Comparison of ENCODE assay signal across 8 cellular contexts in the genomic region with DNA sequence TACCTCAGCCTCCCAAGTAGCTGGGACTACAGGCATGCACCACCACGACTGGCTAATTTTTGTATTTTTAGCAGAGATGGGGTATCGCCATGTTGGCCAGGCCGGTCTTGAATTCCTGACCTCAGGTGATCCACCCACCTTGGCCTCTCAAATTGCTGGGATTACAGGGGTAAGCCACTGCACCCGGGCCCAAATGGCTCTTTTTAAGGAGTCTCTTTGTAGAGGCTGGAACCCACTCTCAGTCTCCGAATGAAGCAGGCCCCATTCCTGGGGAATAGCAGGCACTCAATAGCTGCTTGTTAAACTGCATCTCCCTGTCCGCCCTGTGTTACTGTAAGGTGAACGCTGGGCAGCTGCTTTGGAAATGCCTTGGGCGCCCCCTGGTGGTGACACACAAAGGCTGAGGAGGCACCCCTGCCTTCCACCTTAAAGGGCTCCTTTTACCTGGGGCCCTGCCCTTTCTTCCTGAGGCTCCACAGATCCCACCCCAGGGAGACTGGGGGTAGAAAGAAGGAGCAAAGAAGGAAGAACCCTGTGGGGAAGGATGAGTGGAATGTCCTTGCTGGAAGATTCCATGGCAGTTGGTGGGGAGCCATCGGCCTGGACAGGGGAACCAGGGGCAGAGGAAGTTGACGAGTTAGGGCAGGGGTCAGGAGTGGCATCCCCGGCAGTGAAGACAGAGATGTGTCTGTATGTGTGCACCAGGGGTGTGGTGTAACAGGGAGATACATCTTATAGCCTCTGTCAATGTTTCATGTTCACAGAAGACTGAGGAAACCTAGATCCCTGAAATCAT. TPM values are rescaled to one million over a fixed set of nuclear protein-coding genes. Genes with fewer than 3 reads are reported as not detected.
A peak's percentile ranks its signal among the peaks of the same experiment; 100 is the strongest.
DNase-seq lines count a peak whose midpoint lies in the region; ATAC-seq lines count a peak whose summit lies in the region.

No MANE protein-coding gene starts in this region.

- no peaks in the 10 kb centered on the region for H3K9me3 ChIP-seq in CD8-positive, alpha-beta memory T cell (ENCODE audit: low read length)

- peaks cover 0 to 5% of the 10 kb centered on the region in 2 donors for H3K27me3 Mint-ChIP-seq in CD8-positive, alpha-beta memory T cell
- no peaks in the 10 kb centered on the region for H3K27me3 Mint-ChIP-seq in activated CD4-positive, alpha-beta T cell treated with anti-CD3 and anti-CD28 coated beads for 36 hours

- no peaks in the 10 kb centered on the region for H3K36me3 ChIP-seq in CD8-positive, alpha-beta memory T cell (ENCODE audit: insufficient read depth, low read length)

- peaks cover 19% of the 10 kb centered on the region for H3K4me1 ChIP-seq in CD8-positive, alpha-beta memory T cell (ENCODE audit: insufficient read depth, low read length)

- peak; percentile 79 to 93 (median 87) for DNase-seq in CD8-positive, alpha-beta memory T cell
- peak; percentile 86 for DNase-seq in NCI-H510A (lab: John Stamatoyannopoulos, UW)
- DNase-seq in activated CD4-positive, alpha-beta T cell treated with anti-CD3 and anti-CD28 coated beads for 36 hours: peak; percentile 96
- DNase-seq in cerebellar cortex (ENCODE audit: low spot score): peak; percentile 89
- peak; percentile 88 for DNase-seq in left lobe of liver (ENCODE audit: low spot score)
- DNase-seq in stimulated activated CD4-positive, alpha-beta T cell treated with anti-CD3 and anti-CD28 coated beads, Interleukin-4, amount 100 ng/mL, for 1 hour: peak; percentile 95

- CTCF ChIA-PET in CD8-positive, alpha-beta memory T cell (lab: Charles Lee): interaction anchor here (0.6 to 12.7 kb wide), 25 partner anchors 9 to 241 kb away, joined by 3 to 314 read pairs (median 4); partner anchors contain the start of genes CDK5RAP3, KPNB1, LRRC46 and MRPL10
- CTCF ChIA-PET in activated CD4-positive, alpha-beta T cell treated with anti-CD3 and anti-CD28 coated beads for 36 hours (lab: Charles Lee): interaction anchor here (0.5 to 17.0 kb wide), 25 partner anchors 8 to 779 kb away, joined by 3 to 414 read pairs (median 3); partner anchors contain the start of genes CDK5RAP3, LRRC46, MRPL10 and PNPO

- ATAC-seq in HG03139 (IDR thresholded peaks at IDR 0.05; ENCODE audit: unreplicated experiment): peak; percentile 57
- ATAC-seq in activated CD4-positive, alpha-beta T cell treated with anti-CD3 and anti-CD28 coated beads for 36 hours: peak; percentile 99
- ATAC-seq in left lobe of liver: peak; percentile 99
- no peak for ATAC-seq in GM19395 (IDR thresholded peaks at IDR 0.05; ENCODE audit: unreplicated experiment)

- H3K27ac Mint-ChIP-seq in CD8-positive, alpha-beta memory T cell: peak overlapping the region in 1 of 8 donors; percentile 17
- no peak overlapping the region for H3K27ac Mint-ChIP-seq in activated CD4-positive, alpha-beta T cell treated with anti-CD3 and anti-CD28 coated beads for 36 hours

- H3K4me3 Mint-ChIP-seq in CD8-positive, alpha-beta memory T cell: peak overlapping the region in 2 of 7 donors; percentile 11 to 70
- no peak overlapping the region for H3K4me3 Mint-ChIP-seq in activated CD4-positive, alpha-beta T cell treated with anti-CD3 and anti-CD28 coated beads for 36 hours

- POLR2A ChIA-PET in CD8-positive, alpha-beta memory T cell (lab: Charles Lee): interaction anchor here (0.7 to 1.1 kb wide), 2 partner anchors 45 to 49 kb away, joined by 3 to 6 read pairs; partner anchors contain the start of gene SCRN2
- POLR2A ChIA-PET in activated CD4-positive, alpha-beta T cell treated with anti-CD3 and anti-CD28 coated beads for 36 hours (lab: Charles Lee): interaction anchor here (0.7 kb wide), 1 partner anchor 50 kb away, joined by 3 read pairs; no protein-coding TSS in a partner anchor

- intact Hi-C loops in activated CD4-positive, alpha-beta T cell treated with anti-CD3 and anti-CD28 coated beads for 36 hours (cut with DNase I, micrococcal nuclease): loop anchor here (1.0 kb wide), 2 partner anchors 43 to 49 kb away; partner anchors contain the start of gene SCRN2 (in 2 of the 2)

- no peaks in the 10 kb centered on the region for H3K9me3 Mint-ChIP-seq in CD8-positive, alpha-beta memory T cell
- no peaks in the 10 kb centered on the region for H3K9me3 Mint-ChIP-seq in activated CD4-positive, alpha-beta T cell treated with anti-CD3 and anti-CD28 coated beads for 36 hours (ENCODE audit: low read depth)

- H3K27me3 ChIP-seq in CD8-positive, alpha-beta memory T cell (ENCODE audit: insufficient read depth, low read length, poor library complexity, severe bottlenecking): no peaks in the 10 kb centered on the region

- H3K27ac ChIP-seq in CD8-positive, alpha-beta memory T cell (ENCODE audit: low read depth, low read length): no peak overlapping the region

- no peak overlapping the region for H3K4me3 ChIP-seq in CD8-positive, alpha-beta memory T cell (ENCODE audit: low read length)

- no peaks in the 10 kb centered on the region for H3K36me3 Mint-ChIP-seq in CD8-positive, alpha-beta memory T cell
- peaks cover 2% of the 10 kb centered on the region for H3K36me3 Mint-ChIP-seq in activated CD4-positive, alpha-beta T cell treated with anti-CD3 and anti-CD28 coated beads for 36 hours (ENCODE audit: low read depth)

- H3K4me1 Mint-ChIP-seq in CD8-positive, alpha-beta memory T cell: peaks cover 18 to 27% (median 22%) of the 10 kb centered on the region in 3 donors
- H3K4me1 Mint-ChIP-seq in activated CD4-positive, alpha-beta T cell treated with anti-CD3 and anti-CD28 coated beads for 36 hours: peaks cover 23% of the 10 kb centered on the region

RNA-seq across cellular contexts. Expression of gene SP2, which starts 6.1 kb away (rescaled TPM):
- total RNA-seq in CD8-positive, alpha-beta memory T cell: 10 to 100 TPM; 21.5 to 22.1 TPM
- 13.4 TPM for polyA plus RNA-seq in CD8-positive, alpha-beta memory T cell
- 10 to 100 TPM; 15.7 to 19.8 TPM for total RNA-seq in activated CD4-positive, alpha-beta T cell treated with anti-CD3 and anti-CD28 coated beads for 36 hours
- 5.4 TPM for total RNA-seq in left lobe of liver

RNA-seq across cellular contexts. Expression of gene SP6, which starts 39.0 kb away (rescaled TPM):
- total RNA-seq in CD8-positive, alpha-beta memory T cell: under 1 TPM; 0.07 to 0.09 TPM
- 0.59 TPM for polyA plus RNA-seq in CD8-positive, alpha-beta memory T cell
- under 1 TPM; 0.07 to 0.14 TPM for total RNA-seq in activated CD4-positive, alpha-beta T cell treated with anti-CD3 and anti-CD28 coated beads for 36 hours
- total RNA-seq in left lobe of liver: 0.08 TPM

RNA-seq across cellular contexts. Expression of gene SCRN2, which starts 48.9 kb away (rescaled TPM):
- 10 to 100 TPM; 17.3 to 18.0 TPM for total RNA-seq in CD8-positive, alpha-beta memory T cell
- polyA plus RNA-seq in CD8-positive, alpha-beta memory T cell: 17.2 TPM
- 10 to 100 TPM; 21.5 to 25.2 TPM for total RNA-seq in activated CD4-positive, alpha-beta T cell treated with anti-CD3 and anti-CD28 coated beads for 36 hours
- 28.4 TPM for total RNA-seq in left lobe of liver

RNA-seq across cellular contexts. Expression of gene PNPO, which starts 51.4 kb away (rescaled TPM):
- 10 to 100 TPM; 55.5 to 57.7 TPM for total RNA-seq in CD8-positive, alpha-beta memory T cell
- polyA plus RNA-seq in CD8-positive, alpha-beta memory T cell: 20.3 TPM
- 10 to 100 TPM; 29.7 to 41.0 TPM for total RNA-seq in activated CD4-positive, alpha-beta T cell treated with anti-CD3 and anti-CD28 coated beads for 36 hours
- 128 TPM for total RNA-seq in left lobe of liver

RNA-seq across cellular contexts. Expression of gene LRRC46, which starts 58.5 kb away (rescaled TPM):
- under 1 TPM; 0.49 to 0.83 TPM for total RNA-seq in CD8-positive, alpha-beta memory T cell
- 0.28 TPM for polyA plus RNA-seq in CD8-positive, alpha-beta memory T cell
- under 1 TPM; 0.46 to 0.82 TPM for total RNA-seq in activated CD4-positive, alpha-beta T cell treated with anti-CD3 and anti-CD28 coated beads for 36 hours
- 0.40 TPM for total RNA-seq in left lobe of liver
